Comparison of ENCODE assay signal across 1 cellular context in genomic region chr7:23105644-23106490, GRCh38.
TF ChIP-seq lines count a peak whose summit lies in the region.

KLHL7 (plus strand) TSS chr7:23105785; CDS start chr7:23106027, 242 bp downstream.

TF ChIP-seq in WTC11, 78 proteins besides CTCF, POLR2A, EP300 and RAD21 (continued from another document):
- TF ChIP-seq USF1 (CRISPR knock-in tag; IDR thresholded peaks at IDR 0.05) (peak; percentile 28; the same call in 1 of the 2 replicates), ZNF423 (CRISPR knock-in tag; IDR thresholded peaks at IDR 0.05) (no peak), EMX1 (CRISPR knock-in tag; IDR thresholded peaks at IDR 0.05) (0 out of 2 replicates have a peak, but pooled peaks have one; percentile 18), USF2 (CRISPR knock-in tag; IDR thresholded peaks at IDR 0.05) (no peak), NR2C2 (CRISPR knock-in tag; IDR thresholded peaks at IDR 0.05) (no peak), JUN (CRISPR knock-in tag; IDR thresholded peaks at IDR 0.05) (no peak), PRDM15 (CRISPR knock-in tag; IDR thresholded peaks at IDR 0.05) (no peak), MYBL2 (CRISPR knock-in tag; IDR thresholded peaks at IDR 0.05) (peak; percentile 73; the same call in 1 of the 2 replicates), MXD4 (CRISPR knock-in tag; IDR thresholded peaks at IDR 0.05; ENCODE audit: borderline replicate concordance) (no peak), ARID4B (CRISPR knock-in tag; IDR thresholded peaks at IDR 0.05; ENCODE audit: borderline replicate concordance) (peak; percentile 59; the same call in 1 of the 2 replicates), NFE2L1 (CRISPR knock-in tag; IDR thresholded peaks at IDR 0.05) (no peak; the same call in 1 of the 2 replicates), GRHL2 (CRISPR knock-in tag; IDR thresholded peaks at IDR 0.05; ENCODE audit: insufficient replicate concordance, severe bottlenecking) (no peak), ZNF219 (CRISPR knock-in tag; IDR thresholded peaks at IDR 0.05; ENCODE audit: borderline replicate concordance) (no peak; the same call in 1 of the 2 replicates), SP1 (CRISPR knock-in tag; conservative IDR thresholded peaks at IDR 0.05) (peak; percentile 97), IRF2 (CRISPR knock-in tag; IDR thresholded peaks at IDR 0.05; ENCODE audit: borderline replicate concordance, low read depth) (no peak), FOXP1 (CRISPR knock-in tag; IDR thresholded peaks at IDR 0.05; ENCODE audit: borderline replicate concordance) (peak; percentile 77; the same call in 1 of the 2 replicates), ZNF138 (CRISPR knock-in tag; conservative IDR thresholded peaks at IDR 0.05) (no peak), E2F5 (CRISPR knock-in tag; IDR thresholded peaks at IDR 0.05) (0 out of 2 replicates have a peak, but pooled peaks have one; percentile 46), HMGXB4 (CRISPR knock-in tag; IDR thresholded peaks at IDR 0.05) (no peak), KAT7 (CRISPR knock-in tag; IDR thresholded peaks at IDR 0.05; ENCODE audit: borderline replicate concordance) (0 out of 2 replicates have a peak, but pooled peaks have one; percentile 79), E2F4 (CRISPR knock-in tag; IDR thresholded peaks at IDR 0.05; ENCODE audit: borderline replicate concordance, low read depth) (no peak), ZNF232 (CRISPR knock-in tag; IDR thresholded peaks at IDR 0.05) (peak; percentile 87; the same call in 1 of the 2 replicates), CREM (CRISPR knock-in tag; IDR thresholded peaks at IDR 0.05) (peak; percentile 97), NR3C1 (CRISPR knock-in tag; conservative IDR thresholded peaks at IDR 0.05; ENCODE audit: low read depth) (0 out of 2 replicates have a peak, but pooled peaks have one; percentile 30), RELA (CRISPR knock-in tag; IDR thresholded peaks at IDR 0.05; ENCODE audit: borderline replicate concordance) (peak; percentile 81), AR (CRISPR knock-in tag; IDR thresholded peaks at IDR 0.05) (no peak), ATF6 (CRISPR knock-in tag; IDR thresholded peaks at IDR 0.05) (no peak), PRRX2 (CRISPR knock-in tag; IDR thresholded peaks at IDR 0.05) (no peak), CREB1 (CRISPR knock-in tag; IDR thresholded peaks at IDR 0.05) (0 out of 2 replicates have a peak, but pooled peaks have one; percentile 71), ZBTB43 (CRISPR knock-in tag; IDR thresholded peaks at IDR 0.05) (peak; percentile 63; the same call in 1 of the 2 replicates)
